ENCODE assay signal across 1 cellular context in the genomic region with DNA sequence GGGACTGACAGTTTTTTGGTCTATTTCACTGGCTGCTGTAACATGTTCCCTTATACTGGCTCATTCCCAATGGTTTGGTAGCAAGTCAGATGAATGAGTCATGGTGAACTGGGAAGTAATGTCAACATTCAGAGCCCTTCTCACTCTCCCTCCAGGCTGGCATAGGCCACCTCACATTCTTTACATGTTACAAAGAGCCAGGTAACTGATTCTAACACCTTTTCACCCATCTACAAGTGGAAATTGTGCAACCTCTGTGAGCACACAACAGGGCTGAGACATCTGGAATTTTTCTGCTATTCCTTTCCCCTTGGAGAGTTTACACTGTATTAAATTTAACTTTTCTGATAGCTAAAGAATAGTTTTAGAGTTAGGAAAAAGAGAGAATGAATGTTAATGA.
TF ChIP-seq lines count a peak whose summit lies in the region.

No MANE protein-coding gene starts in this region.

TF ChIP-seq in WTC11, 78 proteins besides CTCF, POLR2A, EP300 and RAD21 (continued from another document):
- TF ChIP-seq, protein P1, sequence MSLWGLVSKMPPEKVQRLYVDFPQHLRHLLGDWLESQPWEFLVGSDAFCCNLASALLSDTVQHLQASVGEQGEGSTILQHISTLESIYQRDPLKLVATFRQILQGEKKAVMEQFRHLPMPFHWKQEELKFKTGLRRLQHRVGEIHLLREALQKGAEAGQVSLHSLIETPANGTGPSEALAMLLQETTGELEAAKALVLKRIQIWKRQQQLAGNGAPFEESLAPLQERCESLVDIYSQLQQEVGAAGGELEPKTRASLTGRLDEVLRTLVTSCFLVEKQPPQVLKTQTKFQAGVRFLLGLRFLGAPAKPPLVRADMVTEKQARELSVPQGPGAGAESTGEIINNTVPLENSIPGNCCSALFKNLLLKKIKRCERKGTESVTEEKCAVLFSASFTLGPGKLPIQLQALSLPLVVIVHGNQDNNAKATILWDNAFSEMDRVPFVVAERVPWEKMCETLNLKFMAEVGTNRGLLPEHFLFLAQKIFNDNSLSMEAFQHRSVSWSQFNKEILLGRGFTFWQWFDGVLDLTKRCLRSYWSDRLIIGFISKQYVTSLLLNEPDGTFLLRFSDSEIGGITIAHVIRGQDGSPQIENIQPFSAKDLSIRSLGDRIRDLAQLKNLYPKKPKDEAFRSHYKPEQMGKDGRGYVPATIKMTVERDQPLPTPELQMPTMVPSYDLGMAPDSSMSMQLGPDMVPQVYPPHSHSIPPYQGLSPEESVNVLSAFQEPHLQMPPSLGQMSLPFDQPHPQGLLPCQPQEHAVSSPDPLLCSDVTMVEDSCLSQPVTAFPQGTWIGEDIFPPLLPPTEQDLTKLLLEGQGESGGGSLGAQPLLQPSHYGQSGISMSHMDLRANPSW (CRISPR knock-in tag; conservative IDR thresholded peaks at IDR 0.05; ENCODE audit: low read depth) = no peak
